8 cellular contexts compared by ENCODE assay signal in genomic region chr6:79421707-79422484, GRCh38.
DNase-seq lines count a peak whose midpoint lies in the region; ATAC-seq and TF ChIP-seq lines count a peak whose summit lies in the region.

No MANE protein-coding gene starts in this region.

- no peak overlapping the region for H3K4me3 Mint-ChIP-seq in activated T-helper 1 cell treated with anti-CD3 and anti-CD28 coated beads, Interleukin-12 subunit alpha, Interleukin-12 subunit beta, Interleukin-2, Interleukin-4 antibody, amounts not matched to agents 30 ng/mL and 10 ng/mL and 1 ng/mL, durations not matched to agents 14 hours and 24 hours and 36 hours

- TF ChIP-seq CTCF in cardiac fibroblast (IDR thresholded peaks at IDR 0.05; ENCODE audit: low read depth, low read length), result no peak

- H3K27me3 Mint-ChIP-seq in activated T-helper 1 cell treated with anti-CD3 and anti-CD28 coated beads, Interleukin-12 subunit alpha, Interleukin-12 subunit beta, Interleukin-2, Interleukin-4 antibody, amounts not matched to agents 30 ng/mL and 10 ng/mL and 1 ng/mL, durations not matched to agents 14 hours and 24 hours and 36 hours (ENCODE audit: insufficient read depth), result peaks cover 3% of the 10 kb centered on the region

- H3K4me1 Mint-ChIP-seq in activated T-helper 1 cell treated with anti-CD3 and anti-CD28 coated beads, Interleukin-12 subunit alpha, Interleukin-12 subunit beta, Interleukin-2, Interleukin-4 antibody, amounts not matched to agents 30 ng/mL and 10 ng/mL and 1 ng/mL, durations not matched to agents 14 hours and 24 hours and 36 hours (ENCODE audit: low read depth), result no peaks in the 10 kb centered on the region

- ATAC-seq in HG02610 (IDR thresholded peaks at IDR 0.05; ENCODE audit: unreplicated experiment), result peak; percentile 70

- peak; percentile 74 for DNase-seq in EH (ENCODE audit: low read depth)
- DNase-seq in NCI-H2029 (lab: John Stamatoyannopoulos, UW), result peak; percentile 90
- peak; percentile 96 to 99 for DNase-seq in cardiac fibroblast (ENCODE audit: low read depth in 2 of 2)
- DNase-seq in myocyte (ENCODE audit: low read depth), result peak; percentile 96
- no peak for DNase-seq in activated T-helper 1 cell treated with anti-CD3 and anti-CD28 coated beads, Interleukin-12 subunit alpha, Interleukin-12 subunit beta, Interleukin-2, Interleukin-4 antibody, amounts not matched to agents 30 ng/mL and 10 ng/mL and 1 ng/mL, durations not matched to agents 14 hours and 24 hours and 36 hours (ENCODE audit: low spot score)
- DNase-seq in posterior cingulate gyrus, result no peak
- no peak for DNase-seq in activated CD8-positive, alpha-beta memory T cell treated with anti-CD3 and anti-CD28 coated beads, Interleukin-2, amount 50 U/mL, for 4 hours

- no peak overlapping the region for H3K27ac Mint-ChIP-seq in activated T-helper 1 cell treated with anti-CD3 and anti-CD28 coated beads, Interleukin-12 subunit alpha, Interleukin-12 subunit beta, Interleukin-2, Interleukin-4 antibody, amounts not matched to agents 30 ng/mL and 10 ng/mL and 1 ng/mL, durations not matched to agents 14 hours and 24 hours and 36 hours

- no peaks in the 10 kb centered on the region for H3K36me3 Mint-ChIP-seq in activated T-helper 1 cell treated with anti-CD3 and anti-CD28 coated beads, Interleukin-12 subunit alpha, Interleukin-12 subunit beta, Interleukin-2, Interleukin-4 antibody, amounts not matched to agents 30 ng/mL and 10 ng/mL and 1 ng/mL, durations not matched to agents 14 hours and 24 hours and 36 hours (ENCODE audit: low read depth)

- no peaks in the 10 kb centered on the region for H3K9me3 Mint-ChIP-seq in activated T-helper 1 cell treated with anti-CD3 and anti-CD28 coated beads, Interleukin-12 subunit alpha, Interleukin-12 subunit beta, Interleukin-2, Interleukin-4 antibody, amounts not matched to agents 30 ng/mL and 10 ng/mL and 1 ng/mL, durations not matched to agents 14 hours and 24 hours and 36 hours

- intact Hi-C loops in activated T-helper 1 cell treated with anti-CD3 and anti-CD28 coated beads, Interleukin-12 subunit alpha, Interleukin-12 subunit beta, Interleukin-2, Interleukin-4 antibody, amounts not matched to agents 30 ng/mL and 10 ng/mL and 1 ng/mL, durations not matched to agents 14 hours and 24 hours and 36 hours (cut with micrococcal nuclease), result no loop called here
- intact Hi-C loops in posterior cingulate gyrus (cut with DNase I), result loop anchor here (2.0 to 10.0 kb wide), 3 partner anchors 123 to 343 kb away; partner anchors contain the start of genes HMGN3 and PHIP

- H3K4me3 ChIP-seq in cardiac fibroblast (replicated peaks in 1 of 2; ENCODE audit: low read depth in 2 of 2, low read length in 2 of 2), result peak overlapping the region in 1 of 2 donors; percentile 30

Comparison
In these comparisons a context has a peak if more than half of its experiments do, and no peak if none do; other contexts are left out.
1. DNase-seq: peak in EH (single experiment), NCI-H2029 (single experiment), cardiac fibroblast (2 of 2) and myocyte (single experiment); none in activated T-helper 1 cell treated with anti-CD3 and anti-CD28 coated beads, Interleukin-12 subunit alpha, Interleukin-12 subunit beta, Interleukin-2, Interleukin-4 antibody, amounts not matched to agents 30 ng/mL and 10 ng/mL and 1 ng/mL, durations not matched to agents 14 hours and 24 hours and 36 hours (single experiment), posterior cingulate gyrus (0 of 10) and activated CD8-positive, alpha-beta memory T cell treated with anti-CD3 and anti-CD28 coated beads, Interleukin-2, amount 50 U/mL, for 4 hours (single experiment).